Comparison of ENCODE assay signal across 15 cellular contexts in genomic region chr13:54593504-54593903, GRCh38.
"Had no signal": no experiment of that assay in that cellular context is flagged by ENCODE, and none has a peak within 500 bp of the region (broad histone marks: within the 10 kb centered on the region; RNA-seq: fewer than 3 reads in every experiment).

No MANE protein-coding gene starts in this region.

- H3K4me1 Mint-ChIP-seq: activated T-helper 17 cell treated with anti-CD3 and anti-CD28 coated beads, Interleukin-2, amount 50 U/mL, for 72 hours; natural killer cell; stimulated activated naive B cell treated with anti-CD40 and anti-IgM and Interleukin-4, amounts not matched to agents 10 μg/mL and 1 μg/mL and 100 μg/mL, for 72 hours had no signal

- H3K27me3 Mint-ChIP-seq: activated T-helper 17 cell treated with anti-CD3 and anti-CD28 coated beads, Interleukin-2, amount 50 U/mL, for 72 hours; progenitor cell of endocrine pancreas; stimulated activated naive B cell treated with anti-CD40 and anti-IgM and Interleukin-4, amounts not matched to agents 10 μg/mL and 1 μg/mL and 100 μg/mL, for 72 hours had no signal

- H3K4me3 Mint-ChIP-seq: activated T-helper 17 cell treated with anti-CD3 and anti-CD28 coated beads, Interleukin-2, amount 50 U/mL, for 72 hours; natural killer cell; stimulated activated naive B cell treated with anti-CD40 and anti-IgM and Interleukin-4, amounts not matched to agents 10 μg/mL and 1 μg/mL and 100 μg/mL, for 72 hours had no signal

- ATAC-seq: activated naive CD4-positive, alpha-beta T cell treated with anti-CD3 and anti-CD28 coated beads, Interleukin-2, amount 50 U/mL, for 72 hours; activated T-helper 17 cell treated with anti-CD3 and anti-CD28 coated beads, Interleukin-2, amount 50 U/mL, for 72 hours; foreskin keratinocyte; natural killer cell; stimulated activated naive B cell treated with anti-CD40 and anti-IgM and Interleukin-4, amounts not matched to agents 10 μg/mL and 1 μg/mL and 100 μg/mL, for 72 hours had no signal

- H3K27ac Mint-ChIP-seq: activated T-helper 17 cell treated with anti-CD3 and anti-CD28 coated beads, Interleukin-2, amount 50 U/mL, for 72 hours; natural killer cell; progenitor cell of endocrine pancreas; stimulated activated naive B cell treated with anti-CD40 and anti-IgM and Interleukin-4, amounts not matched to agents 10 μg/mL and 1 μg/mL and 100 μg/mL, for 72 hours had no signal

- DNase-seq: activated CD4-positive, alpha-beta T cell treated with anti-CD3 and anti-CD28 coated beads for 1 hour; activated T-cell treated with anti-CD3 and anti-CD28 coated beads, Interleukin-2, amount 50 U/mL, for 1 hour; brain microvascular endothelial cell; central memory CD4-positive, alpha-beta T cell; effector memory CD4-positive, alpha-beta T cell; foreskin keratinocyte; natural killer cell; retina; sigmoid colon; stimulated activated CD4-positive, alpha-beta T cell treated with anti-CD3 and anti-CD28 coated beads, Interleukin-15, amount 100 ng/mL, for 24 hours; stimulated activated naive B cell treated with anti-CD40 and anti-IgM and Interleukin-4, amounts not matched to agents 10 μg/mL and 1 μg/mL and 100 μg/mL, for 72 hours; transverse colon had no signal

- H3K36me3 Mint-ChIP-seq: natural killer cell; stimulated activated naive B cell treated with anti-CD40 and anti-IgM and Interleukin-4, amounts not matched to agents 10 μg/mL and 1 μg/mL and 100 μg/mL, for 72 hours had no signal
